8 cellular contexts compared by ENCODE assay signal in the genomic region with DNA sequence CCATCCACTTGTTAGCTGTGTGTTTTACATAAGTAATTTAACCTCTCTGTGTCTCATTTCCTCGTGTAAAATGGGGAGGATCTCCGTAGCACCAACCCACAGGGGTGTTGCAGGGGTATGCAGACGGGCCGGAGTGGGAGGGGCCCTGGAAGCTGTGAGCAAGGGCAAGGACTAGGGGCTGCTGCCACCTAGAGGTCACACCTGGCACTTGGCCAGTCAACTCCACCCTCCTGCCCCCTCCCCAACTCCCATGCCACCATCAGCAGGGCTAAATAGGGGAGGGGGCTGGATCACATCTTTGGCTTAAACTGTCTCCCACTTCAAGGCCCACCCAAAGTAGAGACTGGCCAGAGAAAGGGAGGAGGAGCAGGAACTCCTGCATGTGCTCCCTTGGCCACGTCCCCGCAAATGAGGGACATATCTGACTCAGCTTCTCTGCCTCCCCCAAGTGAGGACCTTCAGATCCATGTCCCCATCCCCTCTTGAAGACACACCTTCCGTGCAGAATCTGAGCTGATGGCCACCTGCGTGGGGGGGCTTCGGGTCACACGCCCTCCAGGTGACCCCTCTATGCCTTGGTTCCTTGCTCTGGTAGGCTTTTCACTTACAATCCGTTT. TPM values are rescaled to one million over a fixed set of nuclear protein-coding genes. Genes with fewer than 3 reads are reported as not detected.
DNase-seq lines count a peak whose midpoint lies in the region; ATAC-seq and TF ChIP-seq lines count a peak whose summit lies in the region.

No MANE protein-coding gene starts in this region.

- H2BK12ac ChIP-seq in H9 (ENCODE audit: insufficient read length, low read depth, low read length), result no peak overlapping the region

- no peaks in the 10 kb centered on the region for H3K36me3 Mint-ChIP-seq in CD8-positive, alpha-beta memory T cell
- no peaks in the 10 kb centered on the region for H3K36me3 Mint-ChIP-seq in H9 (ENCODE audit: insufficient read depth in 1 of 3, low read depth in 3 of 3)

- H3K27me3 ChIP-seq in CD8-positive, alpha-beta memory T cell (ENCODE audit: insufficient read depth, low read length, poor library complexity, severe bottlenecking), result no peaks in the 10 kb centered on the region
- no peaks in the 10 kb centered on the region for H3K27me3 ChIP-seq in H9 (ENCODE audit: insufficient read depth, low read length)

- H3K56ac ChIP-seq in H9 (ENCODE audit: insufficient read length, low read depth, low read length), result no peak overlapping the region

- CTCF ChIA-PET in CD8-positive, alpha-beta memory T cell (lab: Charles Lee), result interaction anchor here (0.6 to 12.4 kb wide), 29 partner anchors 9 to 242 kb away, joined by 3 to 268 read pairs (median 6); a partner anchor contains a TSS

- no peak overlapping the region for H3T11ph ChIP-seq in H9 (ENCODE audit: low read length)

- H3K79me1 ChIP-seq in H9 (ENCODE audit: insufficient read depth, low read depth, low read length, poor library complexity, severe bottlenecking), result no peaks in the 10 kb centered on the region

- H2BK120ac ChIP-seq in H9 (ENCODE audit: low read depth, low read length, poor library complexity, severe bottlenecking), result no peak overlapping the region

- H3K27ac ChIP-seq in CD8-positive, alpha-beta memory T cell (ENCODE audit: low read depth, low read length), result no peak overlapping the region
- no peak overlapping the region for H3K27ac ChIP-seq in H9 (ENCODE audit: insufficient read length, low read depth, low read length)

- no peak overlapping the region for H2AFZ ChIP-seq in H9 (ENCODE audit: low read length)

- no peak overlapping the region for H3K4me3 Mint-ChIP-seq in CD8-positive, alpha-beta memory T cell
- H3K4me3 Mint-ChIP-seq in H9, result no peak overlapping the region; a peak in 1 of 5 replicates

- H2BK5ac ChIP-seq in H9 (ENCODE audit: insufficient read length, low read length), result no peak overlapping the region

- no peaks in the 10 kb centered on the region for H3K9me3 ChIP-seq in CD8-positive, alpha-beta memory T cell (ENCODE audit: low read length)
- no peaks in the 10 kb centered on the region for H3K9me3 ChIP-seq in H9 (ENCODE audit: control insufficient read depth, low read depth, low read length)

- no CpG with 5 or more reads among the region's 11 CpGs for WGBS in H9 (ENCODE audit: extremely low coverage, insufficient read length, low lambda C conversion rate)

- H3K9me3 Mint-ChIP-seq in CD8-positive, alpha-beta memory T cell, result no peaks in the 10 kb centered on the region
- no peaks in the 10 kb centered on the region for H3K9me3 Mint-ChIP-seq in H9

- H2AK5ac ChIP-seq in H9 (ENCODE audit: insufficient read length, low read length), result no peak overlapping the region

- H3K4me2 ChIP-seq in H9 (ENCODE audit: insufficient read depth, insufficient read length, low read length), result no peak overlapping the region

- no peaks in the 10 kb centered on the region for H3K36me3 ChIP-seq in CD8-positive, alpha-beta memory T cell (ENCODE audit: insufficient read depth, low read length)

- peaks cover 23% of the 10 kb centered on the region for H3K4me1 ChIP-seq in CD8-positive, alpha-beta memory T cell (ENCODE audit: insufficient read depth, low read length)
- H3K4me1 ChIP-seq in H9 (ENCODE audit: insufficient read depth, low read length), result no peaks in the 10 kb centered on the region

- no peak overlapping the region for H4K5ac ChIP-seq in H9 (ENCODE audit: insufficient read length, low read depth, low read length)

- no peak overlapping the region for H3K9ac ChIP-seq in H9 (ENCODE audit: extremely low read depth, insufficient read length, low read length)

- peaks cover 2 to 4% of the 10 kb centered on the region in 2 donors for H3K27me3 Mint-ChIP-seq in CD8-positive, alpha-beta memory T cell
- H3K27me3 Mint-ChIP-seq in H9 (ENCODE audit: low read depth), result peaks cover 10% of the 10 kb centered on the region

- no peak overlapping the region for H3K4ac ChIP-seq in H9 (ENCODE audit: low read depth, low read length)

- no peak overlapping the region for H3K4me3 ChIP-seq in CD8-positive, alpha-beta memory T cell (ENCODE audit: low read length)
- H3K4me3 ChIP-seq in choroid plexus epithelial cell (ENCODE audit: low read depth, low read length), result no peak overlapping the region

- no peaks in the 10 kb centered on the region for H3K23me2 ChIP-seq in H9 (ENCODE audit: insufficient read length, low read depth, low read length, poor library complexity, severe bottlenecking)

- ATAC-seq in GM19395 (IDR thresholded peaks at IDR 0.05; ENCODE audit: unreplicated experiment), result no peak

- no peak overlapping the region for H3K23ac ChIP-seq in H9 (ENCODE audit: insufficient read length, low read depth, low read length)

- H4K8ac ChIP-seq in H9 (replicated peaks; ENCODE audit: insufficient read length, low read depth, low read length), result no peak overlapping the region

- H3K4me1 Mint-ChIP-seq in CD8-positive, alpha-beta memory T cell, result peaks cover 4 to 12% (median 7%) of the 10 kb centered on the region in 3 donors
- peaks cover 21 to 44% of the 10 kb centered on the region in 2 experiments for H3K4me1 Mint-ChIP-seq in H9

- no peak overlapping the region for H3K18ac ChIP-seq in H9 (ENCODE audit: insufficient read length, low read depth, low read length)

- H3K79me2 ChIP-seq in H9 (ENCODE audit: insufficient read depth, low read length), result no peaks in the 10 kb centered on the region

- peak; percentile 59 to 83 (median 62) for DNase-seq in CD8-positive, alpha-beta memory T cell
- DNase-seq in H9, result peak; percentile 89
- DNase-seq in NCI-H345 (lab: John Stamatoyannopoulos, UW), result peak; percentile 70
- peak; percentile 80 to 81 for DNase-seq in activated CD4-positive, alpha-beta T cell treated with anti-CD3 and anti-CD28 coated beads for 4 hours
- DNase-seq in choroid plexus epithelial cell (ENCODE audit: low read depth), result peak; percentile 82
- DNase-seq in lung microvascular endothelial cell (ENCODE audit: low read depth in 2 of 2), result peak; percentile 85 to 86
- peak; percentile 67 for DNase-seq in stimulated activated CD8-positive, alpha-beta memory T cell treated with anti-CD3 and anti-CD28 coated beads, Interleukin-12 subunit alpha, Interleukin-12 subunit beta, amount 100 ng/mL, for 1 hour (ENCODE audit: low read depth)

- H3K27ac Mint-ChIP-seq in CD8-positive, alpha-beta memory T cell, result peak overlapping the region in 2 of 8 donors; percentile 38 to 54
- H3K27ac Mint-ChIP-seq in H9, result peak overlapping the region in 1 of 3 experiments; percentile 46; a peak in 1 of 7 replicates

- H4K91ac ChIP-seq in H9 (ENCODE audit: insufficient read length, low read depth, low read length), result no peak overlapping the region

- no peak overlapping the region for H3K14ac ChIP-seq in H9 (ENCODE audit: insufficient read depth, low read length)

- TF ChIP-seq CTCF in H9 (conservative IDR thresholded peaks at IDR 0.05), result peak; percentile 95
- peak; percentile 85 for TF ChIP-seq CTCF in choroid plexus epithelial cell (conservative IDR thresholded peaks at IDR 0.05; ENCODE audit: low read depth, low read length)

- H4K20me1 ChIP-seq in H9 (ENCODE audit: control insufficient read depth, insufficient read depth, insufficient read length), result no peaks in the 10 kb centered on the region

- POLR2A ChIA-PET in CD8-positive, alpha-beta memory T cell (lab: Charles Lee), result interaction anchor here (1.5 kb wide), 2 partner anchors 17 to 30 kb away, joined by 5 to 8 read pairs; a partner anchor contains a TSS

- H2BK20ac ChIP-seq in H9 (ENCODE audit: low read depth, low read length, poor library complexity, severe bottlenecking), result no peak overlapping the region

- H2BK15ac ChIP-seq in H9 (ENCODE audit: low read depth, low read length), result no peak overlapping the region

RNA-seq across cellular contexts. Expression of a gene that starts 2.6 kb away (rescaled TPM):
- under 1 TPM; 0.39 to 0.47 TPM for total RNA-seq in CD8-positive, alpha-beta memory T cell
- polyA plus RNA-seq in CD8-positive, alpha-beta memory T cell, result 0.08 TPM
- total RNA-seq in H9 (2021) (0.48 and 0.50 TPM in 2 replicates), lung microvascular endothelial cell (8.9 and 11.1 TPM in 2 replicates)

RNA-seq across cellular contexts. Expression of a gene that starts 12.7 kb away (rescaled TPM):
- total RNA-seq in CD8-positive, alpha-beta memory T cell, result not detected
- polyA plus RNA-seq in CD8-positive, alpha-beta memory T cell, result not detected
- total RNA-seq in H9 (2021), result not detected in 2 replicates
- not detected in 2 replicates for total RNA-seq in lung microvascular endothelial cell

RNA-seq across cellular contexts. Expression of a gene that starts 14.7 kb away (rescaled TPM):
- 10 to 100 TPM; 13.5 to 15.3 TPM for total RNA-seq in CD8-positive, alpha-beta memory T cell
- 2.7 TPM for polyA plus RNA-seq in CD8-positive, alpha-beta memory T cell
- total RNA-seq in H9 (2021), result 23.1 and 25.4 TPM in 2 replicates
- total RNA-seq in lung microvascular endothelial cell, result 11.3 and 14.1 TPM in 2 replicates

RNA-seq across cellular contexts. Expression of a gene that starts 19.9 kb away (rescaled TPM):
- 1 to 10 TPM in 1 of 2 experiments, under 1 TPM in 1; 0.18 to 1.1 TPM for total RNA-seq in CD8-positive, alpha-beta memory T cell
- 1.1 TPM for polyA plus RNA-seq in CD8-positive, alpha-beta memory T cell
- total RNA-seq in H9 (2021), result 0.59 and 1.3 TPM in 2 replicates
- total RNA-seq in lung microvascular endothelial cell, result under 0.01 TPM in 2 replicates

RNA-seq across cellular contexts. Expression of a gene that starts 30.4 kb away (rescaled TPM):
- total RNA-seq in CD8-positive, alpha-beta memory T cell, result 10 to 100 TPM; 57.3 to 57.7 TPM
- 34.8 TPM for polyA plus RNA-seq in CD8-positive, alpha-beta memory T cell
- total RNA-seq in H9 (2021) (5.7 and 7.4 TPM in 2 replicates), lung microvascular endothelial cell (under 0.01 and 0.44 TPM in 2 replicates)
